Comparison of ENCODE assay signal across 23 cellular contexts in the genomic region with DNA sequence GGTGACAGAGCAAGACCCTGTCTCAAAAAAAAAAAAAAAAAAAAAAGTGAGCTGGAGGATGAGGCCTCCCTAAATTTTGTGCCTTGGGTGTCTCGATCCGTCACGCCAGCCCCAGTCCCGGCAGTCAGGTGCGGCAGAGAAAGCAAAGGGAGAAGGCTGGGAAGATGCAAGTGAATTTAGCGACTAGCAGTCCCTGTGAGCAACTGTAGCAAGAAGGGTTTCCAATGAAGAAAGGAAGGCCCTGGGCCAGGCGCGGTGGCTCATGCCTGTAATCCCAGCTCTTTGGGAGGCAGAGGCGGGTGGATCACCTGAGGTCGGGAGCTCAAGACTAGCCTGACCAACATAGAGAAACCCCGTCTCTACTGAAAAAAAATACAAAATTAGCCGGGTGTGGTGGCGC. TPM values are rescaled to one million over a fixed set of nuclear protein-coding genes. Genes with fewer than 3 reads are reported as not detected.
DNase-seq lines count a peak whose midpoint lies in the region; ATAC-seq and TF ChIP-seq lines count a peak whose summit lies in the region.
"Had no signal": no experiment of that assay in that cellular context is flagged by ENCODE, and none has a peak within 500 bp of the region (broad histone marks: within the 10 kb centered on the region; RNA-seq: fewer than 3 reads in every experiment).

No MANE protein-coding gene starts in this region.

- H3K4me1 ChIP-seq in BLaER1 treated with 17β-estradiol and CSF1 and Interleukin-3, amounts not matched to agents 10 nM and 100 nM: peaks cover 74 to 100% (median 98%) of the 10 kb centered on the region in 10 experiments

- no peaks in the 10 kb centered on the region for H3K27me3 ChIP-seq in BLaER1 treated with 17β-estradiol and CSF1 and Interleukin-3, amounts not matched to agents 10 nM and 100 nM
- H3K27me3 ChIP-seq in HL-60 (ENCODE audit: insufficient read depth, poor library complexity, severe bottlenecking) (no peaks in the 10 kb centered on the region), H7 (ENCODE audit: control insufficient read depth, insufficient read depth, low read length) (no peaks in the 10 kb centered on the region)
- H3K27me3 ChIP-seq: MG63 had no signal

- H3K9me3 ChIP-seq in BLaER1 treated with 17β-estradiol and CSF1 and Interleukin-3, amounts not matched to agents 10 nM and 100 nM (replicated peaks in 1 of 11): no peaks in the 10 kb centered on the region
- H3K9me3 ChIP-seq: A549, MG63 had no signal

- peak overlapping the region in 6 of 11 experiments; percentile 4 to 80 (median 26); a peak in 3 of 22 replicates for H3K9ac ChIP-seq in BLaER1 treated with 17β-estradiol and CSF1 and Interleukin-3, amounts not matched to agents 10 nM and 100 nM
- H3K9ac ChIP-seq: KMS-11 had no signal

- DNase-seq in HL-60 (ENCODE audit: low read depth in 1 of 2, low spot score in 1 of 2) (no peak), WTC11 (ENCODE audit: low spot score) (no peak), H7 (no peak), epidermal melanocyte (ENCODE audit: insufficient read length, low spot score) (no peak)
- DNase-seq in stimulated activated CD4-positive, alpha-beta T cell treated with anti-CD3 and anti-CD28 coated beads, Interleukin-12 subunit alpha, Interleukin-12 subunit beta, amount 100 ng/mL, for 4 hours: no peak
- DNase-seq: Calu3; CD8-positive, alpha-beta T cell; DMS153; GOT3; HFFc6; MG63; NCI-H1417; NCI-H1694 treated with DMSO at 0.1 percent for 48 hours; NCI-H2081 treated with DMSO at 0.1 percent for 48 hours; NCI-H2171 treated with DMSO at 0.1 percent for 48 hours; NCI-H524 treated with DMSO at 0.1 percent for 48 hours; Right ventricle myocardium superior had no signal

- peak overlapping the region in 8 of 11 experiments; percentile 24 to 93 (median 86); a peak in 11 of 22 replicates for H3K27ac ChIP-seq in BLaER1 treated with 17β-estradiol and CSF1 and Interleukin-3, amounts not matched to agents 10 nM and 100 nM
- 0 out of 2 replicates have a peak overlapping the region, but pooled peaks have one; percentile 18 for H3K27ac ChIP-seq in HL-60 (replicated peaks)
- H3K27ac ChIP-seq: A549, KMS-11 had no signal

- POLR2A ChIA-PET in WTC11 (lab: Charles Lee): interaction anchor here (0.7 to 1.7 kb wide), 2 partner anchors 10 to 37 kb away, joined by 7 to 8 read pairs; no protein-coding TSS in a partner anchor

- no peak for ATAC-seq in WTC11
- no peak for ATAC-seq in HG03439 (IDR thresholded peaks at IDR 0.05; ENCODE audit: unreplicated experiment)
- ATAC-seq: CD8-positive, alpha-beta T cell had no signal

- H3K27me3 Mint-ChIP-seq in WTC11 (ENCODE audit: low read depth) (no peaks in the 10 kb centered on the region), nephron (ENCODE audit: low read depth) (no peaks in the 10 kb centered on the region)
- H3K27me3 Mint-ChIP-seq: B cell had no signal

- TF ChIP-seq CTCF in HL-60 (IDR thresholded peaks at IDR 0.05; ENCODE audit: insufficient read depth, low read length) (no peak), WTC11 (IDR thresholded peaks at IDR 0.05) (no peak), nephron (IDR thresholded peaks at IDR 0.05; ENCODE audit: unreplicated experiment in 3 of 3) (no peak)

- H3K36me3 Mint-ChIP-seq in WTC11: peaks cover 10% of the 10 kb centered on the region
- peaks cover 11% of the 10 kb centered on the region for H3K36me3 Mint-ChIP-seq in nephron (ENCODE audit: low read depth)

- peaks cover 38% of the 10 kb centered on the region for H3K4me1 Mint-ChIP-seq in WTC11
- peaks cover 33% of the 10 kb centered on the region for H3K4me1 Mint-ChIP-seq in nephron

- H3K27ac Mint-ChIP-seq in WTC11 (peak overlapping the region; percentile 65), nephron (peak overlapping the region; percentile 64 to 100 (median 74))
- H3K27ac Mint-ChIP-seq: B cell, HFFc6 had no signal

- peaks cover 0 to 8% (median 0%) of the 10 kb centered on the region in 11 experiments; a peak in 7 of 22 replicates for H3K36me3 ChIP-seq in BLaER1 treated with 17β-estradiol and CSF1 and Interleukin-3, amounts not matched to agents 10 nM and 100 nM
- H3K36me3 ChIP-seq in H7 (replicated peaks; ENCODE audit: control insufficient read depth, insufficient read depth, low read length): no peaks in the 10 kb centered on the region; the same call in 1 of the 2 replicates
- H3K36me3 ChIP-seq: MG63 had no signal

- no peak overlapping the region for H3K4me3 Mint-ChIP-seq in WTC11
- H3K4me3 Mint-ChIP-seq in nephron: peak overlapping the region in 1 of 3 experiments; percentile 64
- H3K4me3 Mint-ChIP-seq: B cell; CD8-positive, alpha-beta T cell; HFFc6 had no signal

- H4K20me1 ChIP-seq in BLaER1 treated with 17β-estradiol and CSF1 and Interleukin-3, amounts not matched to agents 10 nM and 100 nM: peaks cover 0 to 35% (median 1%) of the 10 kb centered on the region in 11 experiments; a peak in 9 of 22 replicates

- H3K9me3 Mint-ChIP-seq in WTC11 (no peaks in the 10 kb centered on the region), nephron (no peaks in the 10 kb centered on the region)
- H3K9me3 Mint-ChIP-seq: CD8-positive, alpha-beta T cell; HFFc6 had no signal

- CTCF ChIA-PET in WTC11 (lab: Charles Lee): interaction anchor here (0.7 to 2.5 kb wide), 5 partner anchors 15 to 346 kb away, joined by 3 to 11 read pairs (median 4); no protein-coding TSS in a partner anchor

- H3K4me2 ChIP-seq in BLaER1 treated with 17β-estradiol and CSF1 and Interleukin-3, amounts not matched to agents 10 nM and 100 nM: peak overlapping the region; percentile 78 to 97 (median 90); a peak in 20 of 22 replicates
- H3K4me2 ChIP-seq: A549, KMS-11 had no signal

- H3K4me3 ChIP-seq in BLaER1 treated with 17β-estradiol and CSF1 and Interleukin-3, amounts not matched to agents 10 nM and 100 nM: no peak overlapping the region
- no peak overlapping the region for H3K4me3 ChIP-seq in HL-60 (replicated peaks; ENCODE audit: insufficient read depth, low read length)
- no peak overlapping the region for H3K4me3 ChIP-seq in H7 (ENCODE audit: insufficient read depth, low read depth, low read length)
- H3K4me3 ChIP-seq: A549, MG63 had no signal

TF ChIP-seq in WTC11, 78 proteins besides CTCF, POLR2A, EP300 and RAD21 (continues in another document):
- no peak for TF ChIP-seq ZNF425 (CRISPR knock-in tag; conservative IDR thresholded peaks at IDR 0.05)
- TF ChIP-seq CREB1 (CRISPR knock-in tag; IDR thresholded peaks at IDR 0.05): no peak
- no peak for TF ChIP-seq GTF2I (CRISPR knock-in tag; conservative IDR thresholded peaks at IDR 0.05)
- no peak for TF ChIP-seq ATF3 (CRISPR knock-in tag; conservative IDR thresholded peaks at IDR 0.05)
- no peak for TF ChIP-seq TEAD1 (CRISPR knock-in tag; IDR thresholded peaks at IDR 0.05)
- TF ChIP-seq, protein P1, sequence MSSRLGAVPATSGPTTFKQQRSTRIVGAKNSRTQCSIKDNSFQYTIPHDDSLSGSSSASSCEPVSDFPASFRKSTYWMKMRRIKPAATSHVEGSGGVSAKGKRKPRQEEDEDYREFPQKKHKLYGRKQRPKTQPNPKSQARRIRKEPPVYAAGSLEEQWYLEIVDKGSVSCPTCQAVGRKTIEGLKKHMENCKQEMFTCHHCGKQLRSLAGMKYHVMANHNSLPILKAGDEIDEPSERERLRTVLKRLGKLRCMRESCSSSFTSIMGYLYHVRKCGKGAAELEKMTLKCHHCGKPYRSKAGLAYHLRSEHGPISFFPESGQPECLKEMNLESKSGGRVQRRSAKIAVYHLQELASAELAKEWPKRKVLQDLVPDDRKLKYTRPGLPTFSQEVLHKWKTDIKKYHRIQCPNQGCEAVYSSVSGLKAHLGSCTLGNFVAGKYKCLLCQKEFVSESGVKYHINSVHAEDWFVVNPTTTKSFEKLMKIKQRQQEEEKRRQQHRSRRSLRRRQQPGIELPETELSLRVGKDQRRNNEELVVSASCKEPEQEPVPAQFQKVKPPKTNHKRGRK (CRISPR knock-in tag; IDR thresholded peaks at IDR 0.05; ENCODE audit: borderline replicate concordance): no peak
- TF ChIP-seq FOXJ3 (CRISPR knock-in tag; IDR thresholded peaks at IDR 0.05; ENCODE audit: borderline replicate concordance): no peak
- no peak for TF ChIP-seq MXD4 (CRISPR knock-in tag; IDR thresholded peaks at IDR 0.05; ENCODE audit: borderline replicate concordance)

RNA-seq across cellular contexts. Expression of gene QPRT, which starts 2.0 kb away (rescaled TPM):
- 138 to 187 TPM (median 182 TPM) in 3 replicates for total RNA-seq in WTC11 (2021)
- total RNA-seq in H7 (2014; rRNA removed; shearing (Covaris generic)): 165 and 173 TPM in 2 replicates

RNA-seq across cellular contexts. Expression of gene SPN, which starts 13.9 kb away (rescaled TPM):
- 2.3 to 2.4 TPM (median 2.3 TPM) in 3 replicates for total RNA-seq in WTC11 (2021)
- total RNA-seq in H7 (2014; rRNA removed; shearing (Covaris generic)): 0.48 and 0.59 TPM in 2 replicates
- total RNA-seq: Calu3 had no signal
